ENCODE assay signal across 24 cellular contexts in the genomic region with DNA sequence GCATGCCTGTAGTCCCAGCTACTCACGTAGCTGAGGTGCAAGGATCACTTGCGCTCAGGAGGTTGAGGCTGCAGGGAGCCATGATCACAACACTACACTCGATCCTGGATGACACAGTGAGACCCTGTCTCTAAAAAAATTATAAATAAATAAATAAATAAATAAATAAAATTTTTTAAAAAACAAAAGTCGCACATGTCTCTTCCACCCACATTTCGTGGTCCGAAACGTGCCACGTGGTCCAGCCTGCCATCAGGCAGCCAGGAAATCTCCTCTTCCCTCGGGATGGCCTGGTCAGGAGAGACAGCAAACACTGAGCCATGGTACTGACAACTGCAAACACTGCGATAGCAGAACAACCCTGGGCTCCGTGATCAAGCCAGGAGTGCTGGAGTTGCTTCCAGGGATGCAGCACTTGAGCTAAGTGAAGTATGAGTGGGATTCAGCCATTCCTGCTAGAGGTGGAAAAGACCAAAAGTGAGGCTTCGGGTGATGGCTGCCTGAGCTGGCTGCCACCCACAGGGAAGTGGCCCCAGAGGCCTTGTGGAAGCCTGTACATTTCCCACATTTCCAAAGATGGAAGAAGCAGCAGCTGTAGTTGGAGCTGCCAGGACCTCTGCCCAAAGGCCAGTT.
A peak's percentile ranks its signal among the peaks of the same experiment; 100 is the strongest.
DNase-seq lines count a peak whose midpoint lies in the region; ATAC-seq and TF ChIP-seq lines count a peak whose summit lies in the region.
"Had no signal": no experiment of that assay in that cellular context is flagged by ENCODE, and none has a peak within 500 bp of the region (broad histone marks: within the 10 kb centered on the region; RNA-seq: fewer than 3 reads in every experiment).

No MANE protein-coding gene starts in this region.

- H3K27ac Mint-ChIP-seq in activated CD8-positive, alpha-beta memory T cell treated with anti-CD3 and anti-CD28 coated beads, Interleukin-2, amount 10 ng/mL, durations not matched to agents 7 days and 5 days = no peak overlapping the region
- no peak overlapping the region for H3K27ac Mint-ChIP-seq in MCF 10A (ENCODE audit: low read depth, unreplicated experiment)
- H3K27ac Mint-ChIP-seq in effector memory CD8-positive, alpha-beta T cell = no peak overlapping the region
- H3K27ac Mint-ChIP-seq in Calu3 (ENCODE audit: unreplicated experiment) = no peak overlapping the region
- H3K27ac Mint-ChIP-seq: CD4-positive, CD25-positive, alpha-beta regulatory T cell had no signal

- H3K36me3 Mint-ChIP-seq in activated CD8-positive, alpha-beta memory T cell treated with anti-CD3 and anti-CD28 coated beads, Interleukin-2, amount 10 ng/mL, durations not matched to agents 7 days and 5 days = no peaks in the 10 kb centered on the region
- H3K36me3 Mint-ChIP-seq in MCF 10A (ENCODE audit: insufficient read depth, unreplicated experiment) (no peaks in the 10 kb centered on the region), Calu3 (ENCODE audit: insufficient read depth, unreplicated experiment) (no peaks in the 10 kb centered on the region)
- H3K36me3 Mint-ChIP-seq in effector memory CD8-positive, alpha-beta T cell (ENCODE audit: insufficient read depth) = no peaks in the 10 kb centered on the region
- H3K36me3 Mint-ChIP-seq: CD4-positive, CD25-positive, alpha-beta regulatory T cell had no signal

- H3K4me1 ChIP-seq in colonic mucosa = no peaks in the 10 kb centered on the region

- no peak for TF ChIP-seq CTCF in colonic mucosa (IDR thresholded peaks at IDR 0.05)
- no peak for TF ChIP-seq CTCF in MCF 10A (IDR thresholded peaks at IDR 0.05; ENCODE audit: unreplicated experiment)
- no peak for TF ChIP-seq CTCF in Calu3 (IDR thresholded peaks at IDR 0.05; ENCODE audit: unreplicated experiment)

- POLR2A ChIA-PET in MCF 10A (lab: Yijun Ruan, JAX) = no interaction called here

- H3K27me3 ChIP-seq in colonic mucosa = no peaks in the 10 kb centered on the region

- H3K27me3 Mint-ChIP-seq in activated CD8-positive, alpha-beta memory T cell treated with anti-CD3 and anti-CD28 coated beads, Interleukin-2, amount 10 ng/mL, durations not matched to agents 7 days and 5 days = peaks cover 22% of the 10 kb centered on the region
- H3K27me3 Mint-ChIP-seq in MCF 10A (ENCODE audit: insufficient read depth, unreplicated experiment) (peaks cover 93% of the 10 kb centered on the region), Calu3 (ENCODE audit: unreplicated experiment) (peaks cover 80% of the 10 kb centered on the region)
- H3K27me3 Mint-ChIP-seq in effector memory CD8-positive, alpha-beta T cell = peaks cover 51 to 61% of the 10 kb centered on the region in 2 donors

- no peak overlapping the region for H3K4me3 ChIP-seq in colonic mucosa
- H3K4me3 ChIP-seq: PC-9 had no signal

- no peak overlapping the region for H3K4me3 Mint-ChIP-seq in activated CD8-positive, alpha-beta memory T cell treated with anti-CD3 and anti-CD28 coated beads, Interleukin-2, amount 10 ng/mL, durations not matched to agents 7 days and 5 days
- no peak overlapping the region for H3K4me3 Mint-ChIP-seq in MCF 10A (ENCODE audit: unreplicated experiment)
- H3K4me3 Mint-ChIP-seq in effector memory CD8-positive, alpha-beta T cell = no peak overlapping the region
- H3K4me3 Mint-ChIP-seq in Calu3 (ENCODE audit: low read depth, unreplicated experiment) = no peak overlapping the region
- H3K4me3 Mint-ChIP-seq: CD4-positive, CD25-positive, alpha-beta regulatory T cell had no signal

- H3K9ac ChIP-seq in colonic mucosa (ENCODE audit: low read depth in 2 of 2, low read length in 2 of 2) = no peak overlapping the region
- H3K9ac ChIP-seq: SK-N-SH had no signal

- CTCF ChIA-PET in activated CD8-positive, alpha-beta memory T cell treated with anti-CD3 and anti-CD28 coated beads, Interleukin-2, amount 10 ng/mL, durations not matched to agents 7 days and 5 days (lab: Charles Lee) = no interaction called here
- CTCF ChIA-PET in MCF 10A (lab: Yijun Ruan, JAX) (interaction anchor here (0.6 to 1.3 kb wide), 3 partner anchors 10 to 1407 kb away, joined by 3 read pairs; no protein-coding TSS in a partner anchor), Calu3 (lab: Charles Lee) (interaction anchor here (0.6 kb wide), 1 partner anchor 311 kb away, joined by 3 read pairs; no protein-coding TSS in a partner anchor)

- intact Hi-C loops in colonic mucosa (cut with DNase I) = no loop called here
- intact Hi-C loops in MCF 10A (cut with micrococcal nuclease) = no loop called here
- intact Hi-C loops in Calu3 (cut with micrococcal nuclease; ENCODE audit: unreplicated experiment) = no loop called here

- H3K4me1 Mint-ChIP-seq in activated CD8-positive, alpha-beta memory T cell treated with anti-CD3 and anti-CD28 coated beads, Interleukin-2, amount 10 ng/mL, durations not matched to agents 7 days and 5 days = no peaks in the 10 kb centered on the region
- H3K4me1 Mint-ChIP-seq in MCF 10A (ENCODE audit: insufficient read depth, unreplicated experiment) = no peaks in the 10 kb centered on the region
- no peaks in the 10 kb centered on the region for H3K4me1 Mint-ChIP-seq in effector memory CD8-positive, alpha-beta T cell (ENCODE audit: low read depth in 2 of 2)
- no peaks in the 10 kb centered on the region for H3K4me1 Mint-ChIP-seq in Calu3 (ENCODE audit: low read depth, unreplicated experiment)

- ATAC-seq in activated CD8-positive, alpha-beta memory T cell treated with anti-CD3 and anti-CD28 coated beads, Interleukin-2, amount 10 ng/mL, durations not matched to agents 7 days and 5 days = no peak
- no peak for ATAC-seq in effector memory CD8-positive, alpha-beta T cell (replicated peaks)

- peak; percentile 4 for DNase-seq in activated CD8-positive, alpha-beta memory T cell treated with anti-CD3 and anti-CD28 coated beads, Interleukin-2, amount 10 ng/mL, durations not matched to agents 7 days and 5 days
- DNase-seq in activated CD8-positive, alpha-beta memory T cell treated with anti-CD3 and anti-CD28 coated beads, Interleukin-2, amount 50 U/mL, for 48 hours = no peak
- DNase-seq in colonic mucosa = peak; percentile 7
- DNase-seq in mesenteric fat pad (ENCODE audit: low spot score) = peak; percentile 68
- DNase-seq in ureter (ENCODE audit: low spot score) = peak; percentile 6
- DNase-seq in MCF 10A (ENCODE audit: unreplicated experiment) = no peak
- no peak for DNase-seq in effector memory CD8-positive, alpha-beta T cell
- DNase-seq in Calu3 = no peak
- DNase-seq: CD4-positive, CD25-positive, alpha-beta regulatory T cell; DMS 273 treated with DMSO at 0.1 percent for 48 hours; DMS79 treated with DMSO at 0.1 percent for 48 hours; GOT3; HCEC 1CT; KG1; NCI-H1092 treated with DMSO at 0.1 percent for 48 hours; NCI-H146; NCI-H2029; NCI-H2227 treated with DMSO at 0.1 percent for 48 hours; NCI-H510A; NCI-H748 treated with DMSO at 0.1 percent for 48 hours; PC-9; RPMI8226; SHP77 treated with DMSO at 0.1 percent for 48 hours; SK-N-SH had no signal

- no peak overlapping the region for H3K27ac ChIP-seq in colonic mucosa
- H3K27ac ChIP-seq: PC-9 had no signal

- no peaks in the 10 kb centered on the region for H3K9me3 ChIP-seq in colonic mucosa
- H3K9me3 ChIP-seq: SK-N-SH had no signal

- no peaks in the 10 kb centered on the region for H3K9me3 Mint-ChIP-seq in activated CD8-positive, alpha-beta memory T cell treated with anti-CD3 and anti-CD28 coated beads, Interleukin-2, amount 10 ng/mL, durations not matched to agents 7 days and 5 days (ENCODE audit: low read depth)
- H3K9me3 Mint-ChIP-seq in MCF 10A (ENCODE audit: unreplicated experiment) (peaks cover 7% of the 10 kb centered on the region), Calu3 (ENCODE audit: low read depth, unreplicated experiment) (peaks cover 2% of the 10 kb centered on the region)
- H3K9me3 Mint-ChIP-seq in effector memory CD8-positive, alpha-beta T cell = peaks cover 2 to 7% of the 10 kb centered on the region in 2 donors

- H3K36me3 ChIP-seq in colonic mucosa = no peaks in the 10 kb centered on the region

- BruUV-seq in MCF 10A (replicated peaks; lab: Mats Ljungman, UMichigan) (no TSS peak), Calu3 (replicated peaks; lab: Mats Ljungman, UMichigan) (no TSS peak)

Comparison
In these comparisons a context has a peak if more than half of its experiments do, and no peak if none do; other contexts are left out.
1. DNase-seq: peak in activated CD8-positive, alpha-beta memory T cell treated with anti-CD3 and anti-CD28 coated beads, Interleukin-2, amount 10 ng/mL, durations not matched to agents 7 days and 5 days (single experiment), colonic mucosa (single experiment), mesenteric fat pad (single experiment) and ureter (single experiment); none in activated CD8-positive, alpha-beta memory T cell treated with anti-CD3 and anti-CD28 coated beads, Interleukin-2, amount 50 U/mL, for 48 hours (single experiment), MCF 10A (single experiment), effector memory CD8-positive, alpha-beta T cell (0 of 3) and Calu3 (single experiment).